1 cellular context compared by ENCODE assay signal in genomic region chr1:5343256-5344020, GRCh38.
A peak's percentile ranks its signal among the peaks of the same experiment; 100 is the strongest.
TF ChIP-seq lines count a peak whose summit lies in the region.

No MANE protein-coding gene starts in this region.

TF ChIP-seq in K562, 482 proteins besides CTCF, POLR2A, EP300 and RAD21:
- no peak for TF ChIP-seq PRDM10 (IDR thresholded peaks at IDR 0.05; ENCODE audit: partially characterized antibody)
- TF ChIP-seq ATF2 (CRISPR knock-in tag; IDR thresholded peaks at IDR 0.05): no peak
- peak; percentile 10 for TF ChIP-seq RBM25 (IDR thresholded peaks at IDR 0.05; ENCODE audit: low read depth, low read length, severe bottlenecking)
- TF ChIP-seq STAT6 (CRISPR knock-in tag; IDR thresholded peaks at IDR 0.05): no peak
TF ChIP-seq in K562: peak in this region for 1.
